ENCODE assay signal across 22 cellular contexts in genomic region chr3:48960841-48961413, GRCh38. TPM values are rescaled to one million over a fixed set of nuclear protein-coding genes. Genes with fewer than 3 reads are reported as not detected.
A peak's percentile ranks its signal among the peaks of the same experiment; 100 is the strongest.
DNase-seq lines count a peak whose midpoint lies in the region; ATAC-seq and TF ChIP-seq lines count a peak whose summit lies in the region.
"Had no signal": no experiment of that assay in that cellular context is flagged by ENCODE, and none has a peak within 500 bp of the region (broad histone marks: within the 10 kb centered on the region; RNA-seq: fewer than 3 reads in every experiment).

No MANE protein-coding gene starts in this region.

- H3K36me3 ChIP-seq in psoas muscle (ENCODE audit: insufficient read depth in 1 of 2, low read depth in 1 of 2) (peaks cover 2 to 63% of the 10 kb centered on the region in 2 donors), spleen (peaks cover 0 to 77% (median 38%) of the 10 kb centered on the region in 6 donors)
- H3K36me3 ChIP-seq: uterus had no signal

- TF ChIP-seq CTCF in GM12865 (IDR thresholded peaks at IDR 0.05; ENCODE audit: insufficient read depth, low read depth, low read length, missing control alignments) (no peak), cardiac fibroblast (IDR thresholded peaks at IDR 0.05; ENCODE audit: low read depth, low read length) (no peak), psoas muscle (IDR thresholded peaks at IDR 0.05) (no peak), spleen (IDR thresholded peaks at IDR 0.05 in 8 of 11, conservative IDR thresholded peaks at IDR 0.05 in 3 of 11) (no peak), RWPE1 (conservative IDR thresholded peaks at IDR 0.05; ENCODE audit: low read depth) (no peak)

- ATAC-seq in HG03108 (IDR thresholded peaks at IDR 0.05; ENCODE audit: unreplicated experiment) = peak; percentile 47
- ATAC-seq in psoas muscle = no peak
- ATAC-seq: activated CD8-positive, alpha-beta T cell treated with anti-CD3 and anti-CD28 coated beads, Interleukin-2, amount 10 ng/mL, durations not matched to agents 7 days and 5 days; activated T-cell treated with anti-CD3 and anti-CD28 coated beads, Interleukin-2, amount 50 U/mL, for 72 hours; body of pancreas; pancreas had no signal

- DNase-seq in GM12865 (ENCODE audit: low read depth) (peak; percentile 69), cardiac fibroblast (ENCODE audit: low read depth in 2 of 2) (peak; percentile 57 to 66), psoas muscle (no peak), spleen (no peak), RWPE1 (ENCODE audit: low spot score) (no peak), CD1c-positive myeloid dendritic cell (ENCODE audit: extremely low spot score) (no peak)
- DNase-seq: activated CD8-positive, alpha-beta T cell treated with anti-CD3 and anti-CD28 coated beads, Interleukin-2, amount 10 ng/mL, durations not matched to agents 7 days and 5 days; activated T-cell treated with anti-CD3 and anti-CD28 coated beads, Interleukin-2, amount 50 U/mL, for 72 hours; body of pancreas; dermis blood vessel endothelial cell; naive B cell; NCI-H1092; NCI-H2029 treated with DMSO at 0.1 percent for 48 hours; NCI-H510A; pancreas; SHP77; stimulated activated CD4-positive, alpha-beta T cell treated with anti-CD3 and anti-CD28 coated beads, Interleukin-4, amount 100 ng/mL, for 1 hour; uterus had no signal

- no peak overlapping the region for H3K4me3 ChIP-seq in GM12865 (ENCODE audit: low read depth, low read length)
- no peak overlapping the region for H3K4me3 ChIP-seq in cardiac fibroblast (replicated peaks in 1 of 2; ENCODE audit: low read depth in 2 of 2, low read length in 2 of 2)
- H3K4me3 ChIP-seq in psoas muscle = no peak overlapping the region
- H3K4me3 ChIP-seq in spleen = no peak overlapping the region
- H3K4me3 ChIP-seq: body of pancreas, HAP-1, pancreas, uterus had no signal

- H3K27me3 ChIP-seq in psoas muscle (ENCODE audit: insufficient read depth in 3 of 3, low read length in 2 of 3) (no peaks in the 10 kb centered on the region), spleen (replicated peaks in 1 of 7) (no peaks in the 10 kb centered on the region)
- H3K27me3 ChIP-seq: body of pancreas, pancreas, uterus had no signal

- intact Hi-C loops in psoas muscle (cut with DNase I) (no loop called here), spleen (cut with DNase I; ENCODE audit: low total_unique reads) (no loop called here)

- no peaks in the 10 kb centered on the region for H3K9me3 ChIP-seq in psoas muscle
- H3K9me3 ChIP-seq in spleen = no peaks in the 10 kb centered on the region
- H3K9me3 ChIP-seq: body of pancreas, HAP-1, pancreas, uterus had no signal

- POLR2A ChIA-PET in RWPE1 (lab: Yijun Ruan, JAX; ENCODE audit: low non-redundant PET) = no interaction called here

- H3K4me1 ChIP-seq in psoas muscle = peaks cover 12% of the 10 kb centered on the region
- H3K4me1 ChIP-seq in spleen = no peaks in the 10 kb centered on the region
- H3K4me1 ChIP-seq: body of pancreas, HAP-1, pancreas, uterus had no signal

- H3K27ac ChIP-seq in psoas muscle = peak overlapping the region; percentile 27
- no peak overlapping the region for H3K27ac ChIP-seq in spleen
- no peak overlapping the region for H3K27ac ChIP-seq in RWPE1
- H3K27ac ChIP-seq: body of pancreas, epithelial cell of prostate, pancreas, uterus, VCaP had no signal

- CTCF ChIA-PET in RWPE1 (lab: Yijun Ruan, JAX) = no interaction called here

- 58 to 71% (median 60%) methylated on average over 4 of the region's 4 CpGs for WGBS in psoas muscle, 3 donors
- 73 to 82% (median 77%) methylated on average over 4 of the region's 4 CpGs for WGBS in spleen, 5 donors

- TF ChIP-seq POLR2A in spleen (IDR thresholded peaks at IDR 0.05) = no peak

RNA-seq across cellular contexts. Expression of gene P4HTM, which starts 29.1 kb away (rescaled TPM):
- total RNA-seq in psoas muscle (10 to 100 TPM; 11.1 to 17.0 (median 13.7) TPM), spleen (10 to 100 TPM; 27.3 to 49.3 (median 32.6) TPM)
- polyA plus RNA-seq in psoas muscle (1 to 10 TPM; 4.1 to 8.7 (median 8.5) TPM), spleen (10 to 100 TPM; 20.8 to 37.2 (median 25.7) TPM)

RNA-seq across cellular contexts. Expression of gene ARIH2, which starts 42.3 kb away (rescaled TPM):
- 100 to 1,000 TPM in 3 of 4 donors, 10 to 100 TPM in 1; 92.7 to 125 (median 113) TPM for total RNA-seq in psoas muscle
- 100 to 1,000 TPM in 1 of 3 donors, 10 to 100 TPM in 2; 59.5 to 163 (median 67.0) TPM for polyA plus RNA-seq in psoas muscle
- total RNA-seq in spleen = 100 to 1,000 TPM in 4 of 7 donors, 10 to 100 TPM in 3; 92.3 to 112 (median 101) TPM
- 10 to 100 TPM; 25.2 to 53.3 (median 32.3) TPM for polyA plus RNA-seq in spleen

RNA-seq across cellular contexts. Expression of gene WDR6, which starts 46.3 kb away (rescaled TPM):
- 10 to 100 TPM; 55.1 to 65.7 (median 59.6) TPM for total RNA-seq in psoas muscle
- 10 to 100 TPM; 30.5 to 49.5 (median 46.9) TPM for polyA plus RNA-seq in psoas muscle
- total RNA-seq in spleen = 100 to 1,000 TPM; 109 to 171 (median 141) TPM
- polyA plus RNA-seq in spleen = 100 to 1,000 TPM in 2 of 3 donors, 10 to 100 TPM in 1; 96.9 to 169 (median 161) TPM

RNA-seq across cellular contexts. Expression of gene DALRD3, which starts 57.5 kb away (rescaled TPM):
- total RNA-seq in psoas muscle (10 to 100 TPM in 1 of 4 donors, 1 to 10 TPM in 3; 7.5 to 10.4 (median 9.1) TPM), spleen (10 to 100 TPM; 16.4 to 27.5 (median 22.3) TPM)
- polyA plus RNA-seq in psoas muscle (10 to 100 TPM; 11.0 to 19.9 (median 13.4) TPM), spleen (10 to 100 TPM; 28.5 to 32.0 (median 30.1) TPM)

Comparison
In these comparisons a context has a peak if more than half of its experiments do, and no peak if none do; other contexts are left out.
1. DNase-seq: peak in GM12865 (single experiment) and cardiac fibroblast (2 of 2); none in psoas muscle (0 of 2), spleen (single experiment), RWPE1 (single experiment) and CD1c-positive myeloid dendritic cell (single experiment).